ENCODE assay signal across 12 cellular contexts in the genomic region with DNA sequence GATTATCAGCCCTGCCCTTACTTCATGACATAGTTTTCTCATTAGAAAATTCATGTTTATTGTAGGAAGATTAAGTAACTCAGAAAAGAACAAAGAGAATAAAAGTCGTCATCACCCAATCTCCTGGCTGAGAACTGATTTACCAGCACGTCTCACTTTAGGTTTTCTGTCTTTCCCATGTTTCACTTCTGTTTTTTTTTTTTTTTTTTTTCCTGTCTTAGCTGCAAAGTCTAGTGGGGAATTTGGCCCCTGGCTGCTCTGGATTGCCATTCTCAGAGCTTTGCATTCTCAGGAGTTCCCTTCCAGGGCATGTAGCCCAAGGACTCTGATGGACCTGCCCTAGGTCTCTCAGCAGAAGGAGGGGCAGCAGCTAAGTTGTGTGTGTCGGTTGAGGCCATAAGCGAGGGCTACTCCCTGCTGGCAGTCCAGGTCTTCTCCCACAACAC. TPM values are rescaled to one million over a fixed set of nuclear protein-coding genes. Genes with fewer than 3 reads are reported as not detected.
DNase-seq lines count a peak whose midpoint lies in the region; ATAC-seq, FAIRE-seq and TF ChIP-seq lines count a peak whose summit lies in the region.
"Had no signal": no experiment of that assay in that cellular context is flagged by ENCODE, and none has a peak within 500 bp of the region (broad histone marks: within the 10 kb centered on the region; RNA-seq: fewer than 3 reads in every experiment).

No MANE protein-coding gene starts in this region.

- H3K27ac Mint-ChIP-seq in CD4-positive, alpha-beta memory T cell = peak overlapping the region; percentile 73 to 96 (median 92)
- H3K27ac Mint-ChIP-seq in astrocyte (ENCODE audit: unreplicated experiment) = no peak overlapping the region

- H3K36me3 ChIP-seq in CD4-positive, alpha-beta memory T cell (ENCODE audit: insufficient read depth, low read length) = no peaks in the 10 kb centered on the region
- H3K36me3 ChIP-seq in HUES6 (ENCODE audit: control insufficient read depth, insufficient read depth, low read length) (no peaks in the 10 kb centered on the region), astrocyte (ENCODE audit: insufficient read depth, low read length) (no peaks in the 10 kb centered on the region), muscle layer of duodenum (ENCODE audit: control insufficient read depth in 1 of 2, insufficient read depth in 2 of 2, low read length in 2 of 2) (no peaks in the 10 kb centered on the region)

- no peak for TF ChIP-seq CTCF in astrocyte (IDR thresholded peaks at IDR 0.05; ENCODE audit: insufficient read depth, low read depth, low read length)

- H3K4me3 Mint-ChIP-seq in CD4-positive, alpha-beta memory T cell = peak overlapping the region; percentile 25 to 87 (median 82)
- H3K4me3 Mint-ChIP-seq in astrocyte (ENCODE audit: unreplicated experiment) = no peak overlapping the region

- POLR2A ChIA-PET in CD4-positive, alpha-beta memory T cell (lab: Charles Lee; ENCODE audit: partially characterized antibody) = interaction anchor here (0.5 to 13.0 kb wide), 7 partner anchors 9 to 408 kb away, joined by 3 to 236 read pairs (median 4); a partner anchor contains a TSS

- peaks cover 98% of the 10 kb centered on the region for H3K4me1 ChIP-seq in CD4-positive, alpha-beta memory T cell (ENCODE audit: insufficient read depth, low read length)
- H3K4me1 ChIP-seq in HUES6 (ENCODE audit: control insufficient read depth, insufficient read depth, low read length) = peaks cover 35% of the 10 kb centered on the region
- no peaks in the 10 kb centered on the region for H3K4me1 ChIP-seq in astrocyte (ENCODE audit: insufficient read depth, low read length)
- H3K4me1 ChIP-seq in muscle layer of duodenum (ENCODE audit: control insufficient read depth in 1 of 2, insufficient read depth in 2 of 2, low read length in 2 of 2) = peaks cover 16 to 30% of the 10 kb centered on the region in 2 donors

- H3K9me3 ChIP-seq in CD4-positive, alpha-beta memory T cell (ENCODE audit: control insufficient read depth in 1 of 2, low read length in 2 of 2) = no peaks in the 10 kb centered on the region
- H3K9me3 ChIP-seq in HUES6 (ENCODE audit: control insufficient read depth, insufficient read depth, low read depth, low read length) (no peaks in the 10 kb centered on the region), astrocyte (ENCODE audit: insufficient read depth, low read depth, low read length) (no peaks in the 10 kb centered on the region), muscle layer of duodenum (ENCODE audit: control insufficient read depth in 1 of 2, low read length in 2 of 2) (no peaks in the 10 kb centered on the region)

- H3K4me1 Mint-ChIP-seq in CD4-positive, alpha-beta memory T cell = peaks cover 78 to 97% (median 89%) of the 10 kb centered on the region in 4 donors
- H3K4me1 Mint-ChIP-seq in astrocyte (ENCODE audit: low read depth, unreplicated experiment) = peaks cover 24% of the 10 kb centered on the region

- no peak for DNase-seq in CD4-positive, alpha-beta memory T cell
- peak; percentile 53 for DNase-seq in astrocyte (ENCODE audit: low read depth)
- DNase-seq in HuH-7 (ENCODE audit: low spot score) = no peak
- DNase-seq in NCI-H1092 (lab: John Stamatoyannopoulos, UW) = no peak
- DNase-seq in foreskin melanocyte = no peak
- DNase-seq: activated gamma-delta T cell, NCI-H2227 treated with DMSO at 0.1 percent for 48 hours, small intestine had no signal

- H3K27ac ChIP-seq in CD4-positive, alpha-beta memory T cell (ENCODE audit: low read depth, low read length) = peak overlapping the region; percentile 67
- H3K27ac ChIP-seq in HUES6 (ENCODE audit: low read depth, low read length) = peak overlapping the region; percentile 44; the same call in 1 of the 2 replicates
- peak overlapping the region; percentile 34 for H3K27ac ChIP-seq in astrocyte (ENCODE audit: low read depth, low read length)
- H3K27ac ChIP-seq in muscle layer of duodenum (ENCODE audit: low read length) = peak overlapping the region; percentile 32

- H3K9ac ChIP-seq in HUES6 (ENCODE audit: low read length) (no peak overlapping the region), astrocyte (ENCODE audit: low read length) (no peak overlapping the region)

- no peaks in the 10 kb centered on the region for H3K27me3 Mint-ChIP-seq in CD4-positive, alpha-beta memory T cell
- H3K27me3 Mint-ChIP-seq in astrocyte (ENCODE audit: low read depth, unreplicated experiment) = no peaks in the 10 kb centered on the region

- CTCF ChIA-PET in CD4-positive, alpha-beta memory T cell (lab: Charles Lee; ENCODE audit: partially characterized antibody) = interaction anchor here (0.9 to 2.4 kb wide), 8 partner anchors 16 to 91 kb away, joined by 3 to 12 read pairs (median 4); a partner anchor contains a TSS

- no peak overlapping the region for H3K4me2 ChIP-seq in astrocyte (ENCODE audit: low read length)

- H3K36me3 Mint-ChIP-seq in CD4-positive, alpha-beta memory T cell = peaks cover 8 to 9% of the 10 kb centered on the region in 2 donors
- H3K36me3 Mint-ChIP-seq in astrocyte (ENCODE audit: low read depth, unreplicated experiment) = peaks cover 9% of the 10 kb centered on the region

- no peak for ATAC-seq in GM21529 (IDR thresholded peaks at IDR 0.05; ENCODE audit: unreplicated experiment)

- no peaks in the 10 kb centered on the region for H3K9me3 Mint-ChIP-seq in CD4-positive, alpha-beta memory T cell
- H3K9me3 Mint-ChIP-seq in astrocyte (ENCODE audit: unreplicated experiment) = peaks cover 2% of the 10 kb centered on the region

- H3K4me3 ChIP-seq in CD4-positive, alpha-beta memory T cell (ENCODE audit: low read length in 2 of 2) = no peak overlapping the region
- H3K4me3 ChIP-seq in HUES6 (ENCODE audit: low read depth, low read length) (no peak overlapping the region), astrocyte (ENCODE audit: insufficient read depth, low read depth, low read length) (no peak overlapping the region), muscle layer of duodenum (ENCODE audit: low read depth in 1 of 2, low read length in 2 of 2) (no peak overlapping the region)

- H2AFZ ChIP-seq in astrocyte (ENCODE audit: low read depth, low read length) = no peak overlapping the region

- peaks cover 12% of the 10 kb centered on the region for H3K79me2 ChIP-seq in astrocyte (ENCODE audit: insufficient read depth, low read length)

- H4K20me1 ChIP-seq in astrocyte (ENCODE audit: insufficient read depth, low read length) = peaks cover 11% of the 10 kb centered on the region

- H3K27me3 ChIP-seq in CD4-positive, alpha-beta memory T cell (ENCODE audit: insufficient read depth, low read length) = no peaks in the 10 kb centered on the region
- H3K27me3 ChIP-seq in HUES6 (ENCODE audit: control insufficient read depth, insufficient read depth, low read length) (no peaks in the 10 kb centered on the region), astrocyte (ENCODE audit: insufficient read depth, low read length) (no peaks in the 10 kb centered on the region), muscle layer of duodenum (ENCODE audit: low read depth, low read length) (no peaks in the 10 kb centered on the region)

- intact Hi-C loops in CD4-positive, alpha-beta memory T cell (cut with micrococcal nuclease) = loop anchor here (2.0 kb wide), 3 partner anchors 13 to 179 kb away; a partner anchor contains a TSS

- FAIRE-seq in astrocyte (lab: Jason Lieb, UNC) = no peak
- FAIRE-seq: G401.6, small intestine had no signal

RNA-seq across cellular contexts. Expression of a gene that starts 57.8 kb away (rescaled TPM):
- total RNA-seq in CD4-positive, alpha-beta memory T cell = 10 to 100 TPM; 62.5 to 65.6 TPM
- polyA plus RNA-seq in CD4-positive, alpha-beta memory T cell = 10 to 100 TPM; 20.8 to 43.8 TPM
- 18.3 and 18.6 TPM in 2 replicates for total RNA-seq in astrocyte
